In the genomic region with DNA sequence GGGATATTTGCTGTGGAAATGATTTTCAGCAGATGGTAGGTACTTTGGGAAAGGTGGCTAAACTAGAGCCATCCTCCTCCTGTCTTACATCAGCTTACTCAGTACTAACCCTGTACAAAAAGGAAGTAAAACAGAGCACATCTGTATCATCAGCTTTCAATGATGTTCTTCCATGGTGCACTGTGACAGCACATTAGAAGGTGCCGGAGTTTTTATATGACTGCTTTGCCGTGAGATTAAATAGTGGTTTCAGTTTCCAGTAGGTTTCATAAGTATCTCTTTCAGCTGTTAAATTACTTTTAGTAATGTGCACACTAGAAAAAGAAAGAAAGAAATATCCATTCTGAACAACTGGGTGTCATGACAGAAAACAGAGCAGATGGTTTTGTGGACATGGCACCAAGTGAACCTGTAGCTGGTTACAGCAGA, we compare ENCODE assay signal across 8 cellular contexts.
DNase-seq lines count a peak whose midpoint lies in the region; ATAC-seq and TF ChIP-seq lines count a peak whose summit lies in the region.

No MANE protein-coding gene starts in this region.

- CTCF ChIA-PET in activated CD4-positive, alpha-beta memory T cell treated with anti-CD3 and anti-CD28 coated beads, Interleukin-2, amount 10 ng/mL, durations not matched to agents 7 days and 5 days (lab: Charles Lee), result interaction anchor here (0.9 to 2.3 kb wide), 10 partner anchors 9 to 91 kb away, joined by 3 to 14 read pairs (median 4); a partner anchor contains a TSS

- H3K9ac ChIP-seq in mucosa of rectum (ENCODE audit: low read depth in 1 of 2, low read length in 2 of 2), result no peak overlapping the region

- peak overlapping the region; percentile 31; the same call in 1 of the 2 replicates for H3K27ac ChIP-seq in 22Rv1
- peak overlapping the region; percentile 59 to 61 for H3K27ac ChIP-seq in mucosa of rectum (ENCODE audit: low read depth in 2 of 2, low read length in 2 of 2)

- peak overlapping the region in 1 of 2 donors; percentile 26 for H3K4me3 ChIP-seq in mucosa of rectum (ENCODE audit: low read length in 2 of 2)

- H3K9me3 Mint-ChIP-seq in activated CD4-positive, alpha-beta memory T cell treated with anti-CD3 and anti-CD28 coated beads, Interleukin-2, amount 10 ng/mL, durations not matched to agents 7 days and 5 days, result no peaks in the 10 kb centered on the region

- no peaks in the 10 kb centered on the region for H3K27me3 Mint-ChIP-seq in activated CD4-positive, alpha-beta memory T cell treated with anti-CD3 and anti-CD28 coated beads, Interleukin-2, amount 10 ng/mL, durations not matched to agents 7 days and 5 days

- H3K27ac Mint-ChIP-seq in activated CD4-positive, alpha-beta memory T cell treated with anti-CD3 and anti-CD28 coated beads, Interleukin-2, amount 10 ng/mL, durations not matched to agents 7 days and 5 days, result peak overlapping the region; percentile 98

- peak overlapping the region; percentile 66 for H3K4me3 Mint-ChIP-seq in activated CD4-positive, alpha-beta memory T cell treated with anti-CD3 and anti-CD28 coated beads, Interleukin-2, amount 10 ng/mL, durations not matched to agents 7 days and 5 days

- DNase-seq in activated CD4-positive, alpha-beta memory T cell treated with anti-CD3 and anti-CD28 coated beads, Interleukin-2, amount 10 ng/mL, durations not matched to agents 7 days and 5 days, result peak; percentile 30
- DNase-seq in amygdala (lab: John Stamatoyannopoulos, UW) (no peak), NCI-H82 (lab: John Stamatoyannopoulos, UW) (no peak), SKM-1 treated with dmso at 0.1 percent for 144 hours (lab: John Stamatoyannopoulos, UW; ENCODE audit: unreplicated experiment) (no peak)

- peaks cover 69% of the 10 kb centered on the region for H3K36me3 Mint-ChIP-seq in activated CD4-positive, alpha-beta memory T cell treated with anti-CD3 and anti-CD28 coated beads, Interleukin-2, amount 10 ng/mL, durations not matched to agents 7 days and 5 days (ENCODE audit: low read depth)

- H3K4me1 ChIP-seq in mucosa of rectum (ENCODE audit: control insufficient read depth in 2 of 2, insufficient read depth in 2 of 2, low read length in 2 of 2), result peaks cover 17 to 23% of the 10 kb centered on the region in 2 donors

- peaks cover 82% of the 10 kb centered on the region for H3K4me1 Mint-ChIP-seq in activated CD4-positive, alpha-beta memory T cell treated with anti-CD3 and anti-CD28 coated beads, Interleukin-2, amount 10 ng/mL, durations not matched to agents 7 days and 5 days

- ATAC-seq in GM18909 (IDR thresholded peaks at IDR 0.05; ENCODE audit: poor library complexity, unreplicated experiment), result peak; percentile 98
- peak; percentile 97 for ATAC-seq in HG03066 (IDR thresholded peaks at IDR 0.05; ENCODE audit: low read depth, unreplicated experiment)

- no peaks in the 10 kb centered on the region for H3K9me3 ChIP-seq in mucosa of rectum (ENCODE audit: control insufficient read depth in 2 of 2, low read length in 2 of 2)

- H3K27me3 ChIP-seq in mucosa of rectum (ENCODE audit: control insufficient read depth in 2 of 2, insufficient read depth in 2 of 2, low read length in 2 of 2), result no peaks in the 10 kb centered on the region

- POLR2A ChIA-PET in activated CD4-positive, alpha-beta memory T cell treated with anti-CD3 and anti-CD28 coated beads, Interleukin-2, amount 10 ng/mL, durations not matched to agents 7 days and 5 days (lab: Charles Lee), result interaction anchor here (0.7 to 13.5 kb wide), 29 partner anchors 10 to 257 kb away, joined by 3 to 355 read pairs (median 6); a partner anchor contains a TSS

- H3K36me3 ChIP-seq in mucosa of rectum (ENCODE audit: control insufficient read depth in 2 of 2, insufficient read depth in 2 of 2, low read length in 2 of 2), result no peaks in the 10 kb centered on the region

- no peak for TF ChIP-seq CTCF in 22Rv1 (IDR thresholded peaks at IDR 0.05)
